In the genomic region with DNA sequence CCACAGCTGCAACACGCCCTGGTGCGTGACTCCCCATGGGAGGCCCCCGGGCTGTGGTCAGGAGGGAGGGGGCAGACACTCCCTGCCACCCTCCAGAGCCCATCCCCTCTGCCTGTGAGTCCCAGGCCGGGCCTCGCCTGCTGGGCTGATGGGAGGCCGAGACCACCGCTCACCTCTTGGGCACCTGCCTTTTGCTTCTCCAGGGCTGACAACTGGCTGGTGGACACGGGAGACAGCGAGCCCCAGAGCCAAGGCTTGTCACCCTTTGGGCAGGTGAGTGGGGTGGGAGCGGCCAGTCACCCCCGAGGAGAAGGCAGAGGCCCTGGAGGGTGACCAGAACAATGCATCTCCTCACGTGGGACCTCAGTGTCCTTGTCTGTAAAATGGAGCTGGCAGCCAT, we compare ENCODE assay signal across 27 cellular contexts. TPM values are rescaled to one million over a fixed set of nuclear protein-coding genes. Genes with fewer than 3 reads are reported as not detected.
"Had no signal": no experiment of that assay in that cellular context is flagged by ENCODE, and none has a peak within 500 bp of the region (broad histone marks: within the 10 kb centered on the region; RNA-seq: fewer than 3 reads in every experiment).

No MANE protein-coding gene starts in this region.

- ATAC-seq: effector memory CD8-positive, alpha-beta T cell; esophagus mucosa; gastrocnemius medialis; heart right ventricle; left cardiac atrium; left lung; left ventricle myocardium superior; lower lobe of right lung; mucosa of descending colon had no signal

- H3K4me3 ChIP-seq: colonic mucosa, esophagus squamous epithelium, gastrocnemius medialis, heart right ventricle, left lung, lower lobe of right lung, mucosa of descending colon had no signal

- H3K36me3 ChIP-seq: colonic mucosa, esophagus squamous epithelium, gastrocnemius medialis, heart right ventricle, left lung, lower lobe of right lung had no signal

- H3K9me3 ChIP-seq: colonic mucosa, esophagus squamous epithelium, gastrocnemius medialis, heart right ventricle, left lung, lower lobe of right lung, mucosa of descending colon had no signal

- FAIRE-seq: endometrium, islet of Langerhans, keratinocyte had no signal

- H3K27ac ChIP-seq: colonic mucosa, epithelial cell of prostate, esophagus squamous epithelium, gastrocnemius medialis, heart right ventricle, left lung, lower lobe of right lung had no signal

- DNase-seq: colonic mucosa; cortex of kidney; effector CD8-positive, alpha-beta T cell; effector memory CD8-positive, alpha-beta T cell; endodermal cell; erythroblast; esophagus squamous epithelium; foreskin fibroblast; foreskin melanocyte; gastrocnemius medialis; glutamatergic neuron; head of caudate nucleus; heart right ventricle; hippocampal formation; left cardiac atrium; left ventricle myocardium superior; lower lobe of right lung; mesenchymal stem cell; mucosa of descending colon; naive B cell had no signal

RNA-seq across cellular contexts. Expression of a gene that starts 23.2 kb away (rescaled TPM):
- total RNA-seq: esophagus mucosa, gastrocnemius medialis, heart right ventricle, left cardiac atrium, left ventricle myocardium superior, myocyte had no signal
